16 cellular contexts compared by ENCODE assay signal in the genomic region with DNA sequence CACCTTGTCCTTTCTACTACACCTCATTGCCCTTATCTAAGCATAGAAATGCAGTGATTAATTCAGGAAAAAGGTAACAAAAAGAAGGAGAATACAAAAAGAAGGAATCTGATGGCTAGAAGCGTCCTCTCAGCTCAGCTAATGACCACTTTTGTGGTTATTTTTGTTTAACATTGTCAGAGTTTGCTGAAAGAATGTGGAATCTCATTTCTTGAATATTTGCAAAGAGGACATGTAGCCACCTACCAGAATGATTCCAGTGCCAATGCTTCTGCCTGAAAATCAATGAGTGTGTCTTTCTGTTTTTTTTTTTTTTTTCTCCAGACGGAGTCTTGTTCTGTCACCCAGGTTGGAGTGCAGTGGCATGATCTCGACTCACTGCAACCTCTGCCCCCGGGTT. TPM values are rescaled to one million over a fixed set of nuclear protein-coding genes. Genes with fewer than 3 reads are reported as not detected.
DNase-seq lines count a peak whose midpoint lies in the region; ATAC-seq and TF ChIP-seq lines count a peak whose summit lies in the region.
"Had no signal": no experiment of that assay in that cellular context is flagged by ENCODE, and none has a peak within 500 bp of the region (broad histone marks: within the 10 kb centered on the region; RNA-seq: fewer than 3 reads in every experiment).

No MANE protein-coding gene starts in this region.

- H3K36me3 Mint-ChIP-seq in H9 (ENCODE audit: insufficient read depth in 1 of 3, low read depth in 3 of 3), result peaks cover 3 to 8% (median 6%) of the 10 kb centered on the region in 3 experiments; a peak in 6 of 7 replicates
- H3K36me3 Mint-ChIP-seq: CD4-positive, alpha-beta memory T cell had no signal

- H2AFZ ChIP-seq in H9 (ENCODE audit: low read length), result no peak overlapping the region
- no peak overlapping the region for H2AFZ ChIP-seq in mesenchymal stem cell (ENCODE audit: low read depth, low read length)

- H4K8ac ChIP-seq in H9 (replicated peaks; ENCODE audit: insufficient read length, low read depth, low read length) (no peak overlapping the region), mesenchymal stem cell (ENCODE audit: low read length) (no peak overlapping the region)

- TF ChIP-seq POLR2A in Peyer's patch (IDR thresholded peaks at IDR 0.05), result no peak

- H3K4me1 Mint-ChIP-seq in H9, result peaks cover 54 to 62% of the 10 kb centered on the region in 2 experiments

- ATAC-seq in GM21737 (IDR thresholded peaks at IDR 0.05; ENCODE audit: unreplicated experiment), result no peak

- H3K27me3 ChIP-seq in H9 (ENCODE audit: insufficient read depth, low read length) (no peaks in the 10 kb centered on the region), mesenchymal stem cell (ENCODE audit: control insufficient read depth in 1 of 2, insufficient read depth in 1 of 2, low read length in 2 of 2) (no peaks in the 10 kb centered on the region), Peyer's patch (no peaks in the 10 kb centered on the region)
- H3K27me3 ChIP-seq: SJSA1 had no signal

- H3K27me3 Mint-ChIP-seq in H9 (ENCODE audit: low read depth), result no peaks in the 10 kb centered on the region

- no peak overlapping the region for H4K5ac ChIP-seq in H9 (ENCODE audit: insufficient read length, low read depth, low read length)

- H2AK5ac ChIP-seq in H9 (ENCODE audit: insufficient read length, low read length) (no peak overlapping the region), mesenchymal stem cell (ENCODE audit: low read length, severe bottlenecking) (no peak overlapping the region)

- H2BK120ac ChIP-seq in H9 (ENCODE audit: low read depth, low read length, poor library complexity, severe bottlenecking) (no peak overlapping the region), mesenchymal stem cell (ENCODE audit: low read depth, low read length) (no peak overlapping the region)

- DNase-seq in H9, result no peak
- peak; percentile 33 for DNase-seq in cerebellar cortex (ENCODE audit: low spot score)
- no peak for DNase-seq in mesenchymal stem cell
- no peak for DNase-seq in NCI-H2107 (lab: John Stamatoyannopoulos, UW)
- DNase-seq in amniotic stem cell (lab: John Stamatoyannopoulos, UW), result no peak
- no peak for DNase-seq in Peyer's patch
- DNase-seq: CD4-positive, alpha-beta memory T cell; NCI-H1417; NCI-H2029; NCI-H2171 treated with DMSO at 0.1 percent for 48 hours; NCI-H446 treated with DMSO at 0.1 percent for 48 hours had no signal

- H3K9me3 ChIP-seq in H9 (ENCODE audit: control insufficient read depth, low read depth, low read length) (no peaks in the 10 kb centered on the region), mesenchymal stem cell (ENCODE audit: control insufficient read depth, low read length) (no peaks in the 10 kb centered on the region), Peyer's patch (no peaks in the 10 kb centered on the region)
- H3K9me3 ChIP-seq: SJSA1 had no signal

- H2BK12ac ChIP-seq in H9 (ENCODE audit: insufficient read length, low read depth, low read length) (no peak overlapping the region), mesenchymal stem cell (ENCODE audit: low read length in 2 of 2) (no peak overlapping the region)

- no peak overlapping the region for H3K4me2 ChIP-seq in H9 (ENCODE audit: insufficient read depth, insufficient read length, low read length)
- no peak overlapping the region for H3K4me2 ChIP-seq in mesenchymal stem cell (ENCODE audit: low read length, poor library complexity, severe bottlenecking)

- H3K27ac ChIP-seq in H9 (ENCODE audit: insufficient read length, low read depth, low read length), result no peak overlapping the region
- peak overlapping the region; percentile 22 for H3K27ac ChIP-seq in mesenchymal stem cell (ENCODE audit: low read length, poor library complexity, severe bottlenecking)
- no peak overlapping the region for H3K27ac ChIP-seq in Peyer's patch

- H3K4ac ChIP-seq in H9 (ENCODE audit: low read depth, low read length) (no peak overlapping the region), mesenchymal stem cell (ENCODE audit: low read depth in 1 of 2, low read length in 2 of 2) (no peak overlapping the region)

- no CpG with 5 or more reads among the region's 4 CpGs for whole genome bisulfite sequencing in H9 (ENCODE audit: extremely low coverage, insufficient read length, low lambda C conversion rate)
- 69% methylated on average over 4 of the region's 4 CpGs for WGBS in mesenchymal stem cell

- H3K4me1 ChIP-seq in H9 (ENCODE audit: insufficient read depth, low read length), result peaks cover 9% of the 10 kb centered on the region
- H3K4me1 ChIP-seq in mesenchymal stem cell (ENCODE audit: control insufficient read depth, insufficient read depth, low read depth, low read length), result peaks cover 3% of the 10 kb centered on the region
- H3K4me1 ChIP-seq in Peyer's patch, result no peaks in the 10 kb centered on the region

- H4K91ac ChIP-seq in H9 (ENCODE audit: insufficient read length, low read depth, low read length), result no peak overlapping the region
- no peak overlapping the region for H4K91ac ChIP-seq in mesenchymal stem cell (ENCODE audit: low read length)

- H3K4me3 Mint-ChIP-seq in H9, result no peak overlapping the region
- H3K4me3 Mint-ChIP-seq: CD4-positive, alpha-beta memory T cell had no signal

- H3K9me3 Mint-ChIP-seq in H9, result no peaks in the 10 kb centered on the region
- H3K9me3 Mint-ChIP-seq: CD4-positive, alpha-beta memory T cell had no signal

- no peaks in the 10 kb centered on the region for H4K20me1 ChIP-seq in H9 (ENCODE audit: control insufficient read depth, insufficient read depth, insufficient read length)

- no peaks in the 10 kb centered on the region for H3K79me2 ChIP-seq in H9 (ENCODE audit: insufficient read depth, low read length)

- H3K14ac ChIP-seq in H9 (ENCODE audit: insufficient read depth, low read length) (no peak overlapping the region), mesenchymal stem cell (ENCODE audit: low read length in 2 of 2) (no peak overlapping the region)

- no peaks in the 10 kb centered on the region for H3K36me3 ChIP-seq in mesenchymal stem cell (ENCODE audit: control insufficient read depth in 1 of 2, insufficient read depth in 2 of 2, low read depth in 1 of 2, low read length in 2 of 2)
- no peaks in the 10 kb centered on the region for H3K36me3 ChIP-seq in Peyer's patch
- H3K36me3 ChIP-seq: SJSA1 had no signal

- H3K18ac ChIP-seq in H9 (ENCODE audit: insufficient read length, low read depth, low read length) (no peak overlapping the region), mesenchymal stem cell (ENCODE audit: low read depth in 1 of 2, low read length in 2 of 2) (no peak overlapping the region)

- H2BK5ac ChIP-seq in H9 (ENCODE audit: insufficient read length, low read length) (no peak overlapping the region), mesenchymal stem cell (ENCODE audit: low read depth, low read length, poor library complexity, severe bottlenecking) (no peak overlapping the region)

- no peak overlapping the region for H2BK15ac ChIP-seq in H9 (ENCODE audit: low read depth, low read length)
- H2BK15ac ChIP-seq in mesenchymal stem cell (ENCODE audit: low read depth, poor library complexity, severe bottlenecking), result no peak overlapping the region

- no peak overlapping the region for H2BK20ac ChIP-seq in H9 (ENCODE audit: low read depth, low read length, poor library complexity, severe bottlenecking)

- H3K23ac ChIP-seq in H9 (ENCODE audit: insufficient read length, low read depth, low read length) (no peak overlapping the region), mesenchymal stem cell (ENCODE audit: low read length in 2 of 2) (no peak overlapping the region)

- TF ChIP-seq CTCF in H9 (conservative IDR thresholded peaks at IDR 0.05) (no peak), Peyer's patch (IDR thresholded peaks at IDR 0.05) (no peak)

- H3K79me1 ChIP-seq in H9 (ENCODE audit: insufficient read depth, low read depth, low read length, poor library complexity, severe bottlenecking) (no peaks in the 10 kb centered on the region), mesenchymal stem cell (replicated peaks; ENCODE audit: low read length, poor library complexity, severe bottlenecking) (no peaks in the 10 kb centered on the region)

- no peak overlapping the region for H3K9ac ChIP-seq in H9 (ENCODE audit: extremely low read depth, insufficient read length, low read length)
- H3K9ac ChIP-seq in mesenchymal stem cell (ENCODE audit: low read length), result no peak overlapping the region

- H3K56ac ChIP-seq in H9 (ENCODE audit: insufficient read length, low read depth, low read length), result no peak overlapping the region

- H3K23me2 ChIP-seq in H9 (ENCODE audit: insufficient read length, low read depth, low read length, poor library complexity, severe bottlenecking), result peaks cover 4% of the 10 kb centered on the region

- H3T11ph ChIP-seq in H9 (ENCODE audit: low read length), result no peak overlapping the region

- peak overlapping the region; percentile 38 to 98 (median 98); a peak in 6 of 7 replicates for H3K27ac Mint-ChIP-seq in H9
- H3K27ac Mint-ChIP-seq: CD4-positive, alpha-beta memory T cell had no signal

- H3K4me3 ChIP-seq in mesenchymal stem cell (ENCODE audit: insufficient read depth in 1 of 2, low read depth in 1 of 2, low read length in 2 of 2) (no peak overlapping the region), Peyer's patch (no peak overlapping the region)
- H3K4me3 ChIP-seq: SJSA1 had no signal

RNA-seq across cellular contexts. Expression of gene NANOGP8, which starts 24.5 kb away (rescaled TPM):
- total RNA-seq in H9 (2021) (88.4 and 91.5 TPM in 2 replicates), Peyer's patch (1 to 10 TPM in 2 of 4 donors, not detected in 2; 1.5 to 1.6 TPM)
- polyA plus RNA-seq in mesenchymal stem cell (2013, experiment 1 of 2), result not detected
- not detected for polyA plus RNA-seq in mesenchymal stem cell (2013, experiment 2 of 2)
- total RNA-seq: CD4-positive, alpha-beta memory T cell; H4; HT-29; SJSA1 had no signal
- polyA plus RNA-seq: BJ; CD4-positive, alpha-beta memory T cell had no signal

Comparison
In these comparisons a context has a peak if more than half of its experiments do, and no peak if none do; other contexts are left out.
1. RNA of gene NANOGP8, which starts 24.5 kb away (total RNA-seq): 88.4 to 91.5 TPM in H9; 1.5 to 1.6 TPM in Peyer's patch; every median in the first group is over 10 times any median in the second.